12 cellular contexts compared by ENCODE assay signal in genomic region chr12:45789025-45789424, GRCh38. TPM values are rescaled to one million over a fixed set of nuclear protein-coding genes. Genes with fewer than 3 reads are reported as not detected.
DNase-seq lines count a peak whose midpoint lies in the region; ATAC-seq and TF ChIP-seq lines count a peak whose summit lies in the region.
"Had no signal": no experiment of that assay in that cellular context is flagged by ENCODE, and none has a peak within 500 bp of the region (broad histone marks: within the 10 kb centered on the region; RNA-seq: fewer than 3 reads in every experiment).

No MANE protein-coding gene starts in this region.

- DNase-seq in BE2C (peak; percentile 52), RPMI7951 (ENCODE audit: low read depth) (peak; percentile 7), hepatic stellate cell (ENCODE audit: low spot score) (peak; percentile 53), endodermal cell (no peak), NK-92 (lab: John Stamatoyannopoulos, UW; ENCODE audit: unreplicated experiment) (no peak)
- DNase-seq: activated CD4-positive, alpha-beta T cell treated with anti-CD3 and anti-CD28 coated beads for 48 hours; activated effector memory CD4-positive, alpha-beta T cell treated with Interleukin-2 at 50 U/mL for 16 hours; Caco-2 had no signal

- H3K9me3 ChIP-seq in BE2C (no peaks in the 10 kb centered on the region), endodermal cell (ENCODE audit: control insufficient read depth, low read length) (no peaks in the 10 kb centered on the region)
- H3K9me3 ChIP-seq: Caco-2 had no signal

- no peak overlapping the region for H3K4me3 Mint-ChIP-seq in endodermal cell

- peaks cover 2% of the 10 kb centered on the region for H3K36me3 Mint-ChIP-seq in endodermal cell (ENCODE audit: low read depth)

- H3K4me1 ChIP-seq in BE2C (peaks cover 8% of the 10 kb centered on the region), endodermal cell (ENCODE audit: control insufficient read depth, insufficient read depth, low read length) (no peaks in the 10 kb centered on the region)
- H3K4me1 ChIP-seq: Caco-2, parathyroid adenoma had no signal

- H3K27ac ChIP-seq in endodermal cell (ENCODE audit: low read depth, low read length): no peak overlapping the region
- H3K27ac ChIP-seq: parathyroid adenoma had no signal

- H3K4me3 ChIP-seq in BE2C (ENCODE audit: low read depth, low read length) (0 out of 2 replicates have a peak overlapping the region, but pooled peaks have one; percentile 1), endodermal cell (ENCODE audit: low read length) (no peak overlapping the region)

- H3K27me3 ChIP-seq in BE2C (no peaks in the 10 kb centered on the region), endodermal cell (ENCODE audit: control insufficient read depth, insufficient read depth, low read length, poor library complexity, severe bottlenecking) (no peaks in the 10 kb centered on the region)

- no peak for TF ChIP-seq CTCF in BE2C (IDR thresholded peaks at IDR 0.05; ENCODE audit: low read depth, low read length)
- TF ChIP-seq CTCF in endodermal cell (conservative IDR thresholded peaks at IDR 0.05): no peak

- peak; percentile 53 for ATAC-seq in GM21786 (IDR thresholded peaks at IDR 0.05; ENCODE audit: unreplicated experiment)
- ATAC-seq in GM19324 (IDR thresholded peaks at IDR 0.05; ENCODE audit: low FRiP score, unreplicated experiment): no peak
- ATAC-seq in HG02852 (IDR thresholded peaks at IDR 0.05; ENCODE audit: unreplicated experiment): no peak

- H3K27ac Mint-ChIP-seq in endodermal cell: no peak overlapping the region

- no peak overlapping the region for H3K9ac ChIP-seq in endodermal cell (ENCODE audit: extremely low read depth, low read length, poor library complexity, severe bottlenecking)
- H3K9ac ChIP-seq: parathyroid adenoma had no signal

- H3K4me1 Mint-ChIP-seq in endodermal cell: no peaks in the 10 kb centered on the region

- no peaks in the 10 kb centered on the region for H3K27me3 Mint-ChIP-seq in endodermal cell (ENCODE audit: insufficient read depth)

- no peaks in the 10 kb centered on the region for H3K36me3 ChIP-seq in BE2C
- peaks cover 2% of the 10 kb centered on the region for H3K36me3 ChIP-seq in endodermal cell (ENCODE audit: control insufficient read depth, insufficient read depth, low read length)

- no peaks in the 10 kb centered on the region for H3K9me3 Mint-ChIP-seq in endodermal cell

RNA-seq across cellular contexts. Expression of gene ARID2, which starts 59.5 kb away (rescaled TPM):
- 14.8 TPM for polyA plus RNA-seq in BE2C (2012; ENCODE audit: insufficient read depth, insufficient read length, low read depth)
- 11.7 and 16.7 TPM in 2 replicates for total RNA-seq in RPMI7951 (2014; rRNA removed; shearing (Covaris generic))
- total RNA-seq in endodermal cell: 10 to 100 TPM; 54.0 to 58.1 TPM
- 34.2 TPM for polyA plus RNA-seq in endodermal cell (2013, experiment 1 of 2)
- polyA plus RNA-seq in endodermal cell (2013, experiment 2 of 2): 35.0 TPM

Comparison
In these comparisons a context has a peak if more than half of its experiments do, and no peak if none do; other contexts are left out.
1. DNase-seq: peak in BE2C (single experiment), RPMI7951 (single experiment) and hepatic stellate cell (single experiment); none in endodermal cell (single experiment) and NK-92 (single experiment).